ENCODE assay signal across 9 cellular contexts in genomic region chr14:68938515-68939423, GRCh38. TPM values are rescaled to one million over a fixed set of nuclear protein-coding genes. Genes with fewer than 3 reads are reported as not detected.
A peak's percentile ranks its signal among the peaks of the same experiment; 100 is the strongest.
DNase-seq lines count a peak whose midpoint lies in the region; ATAC-seq, FAIRE-seq and TF ChIP-seq lines count a peak whose summit lies in the region.
"Had no signal": no experiment of that assay in that cellular context is flagged by ENCODE, and none has a peak within 500 bp of the region (broad histone marks: within the 10 kb centered on the region; RNA-seq: fewer than 3 reads in every experiment).

No MANE protein-coding gene starts in this region.

- 74 to 83% (median 77%) methylated on average over 6 to 8 of the region's 8 CpGs for WGBS in adrenal gland, 4 donors

- no peaks in the 10 kb centered on the region for H3K27me3 ChIP-seq in adrenal gland

- H3K4me1 Mint-ChIP-seq in HFFc6 (ENCODE audit: low read depth), result peaks cover 99% of the 10 kb centered on the region
- H3K4me1 Mint-ChIP-seq in activated CD4-positive, alpha-beta memory T cell treated with anti-CD3 and anti-CD28 coated beads for 36 hours (ENCODE audit: low read depth), result peaks cover 23% of the 10 kb centered on the region

- peaks cover 12% of the 10 kb centered on the region for H3K27me3 Mint-ChIP-seq in HFFc6 (ENCODE audit: insufficient read depth)
- no peaks in the 10 kb centered on the region for H3K27me3 Mint-ChIP-seq in activated CD4-positive, alpha-beta memory T cell treated with anti-CD3 and anti-CD28 coated beads for 36 hours

- H3K4me3 Mint-ChIP-seq in HFFc6, result peak overlapping the region; percentile 69
- H3K4me3 Mint-ChIP-seq in activated CD4-positive, alpha-beta memory T cell treated with anti-CD3 and anti-CD28 coated beads for 36 hours, result no peak overlapping the region

- H3K4me3 ChIP-seq in adrenal gland, result no peak overlapping the region
- H3K4me3 ChIP-seq in skin epidermis, result no peak overlapping the region

- DNase-seq in HFFc6, result no peak
- no peak for DNase-seq in adrenal gland
- no peak for DNase-seq in activated CD4-positive, alpha-beta memory T cell treated with anti-CD3 and anti-CD28 coated beads for 36 hours
- DNase-seq: midbrain had no signal

- intact Hi-C loops in adrenal gland (cut with DNase I), result no loop called here
- intact Hi-C loops in activated CD4-positive, alpha-beta memory T cell treated with anti-CD3 and anti-CD28 coated beads for 36 hours (cut with micrococcal nuclease), result no loop called here

- peak overlapping the region in 4 of 5 donors; percentile 23 to 81 (median 58) for H3K27ac ChIP-seq in adrenal gland
- peak overlapping the region in 20 of 21 experiments; percentile 40 to 82 (median 70) for H3K27ac ChIP-seq in skin epidermis

- no peak for ATAC-seq in HG02852 (IDR thresholded peaks at IDR 0.05; ENCODE audit: unreplicated experiment)
- no peak for ATAC-seq in HG03095 (IDR thresholded peaks at IDR 0.05; ENCODE audit: unreplicated experiment)
- no peak for ATAC-seq in GM19035 (IDR thresholded peaks at IDR 0.05; ENCODE audit: unreplicated experiment)

- no peaks in the 10 kb centered on the region for H3K36me3 ChIP-seq in adrenal gland (replicated peaks in 1 of 2)

- H3K9me3 ChIP-seq in adrenal gland (replicated peaks in 1 of 3), result no peaks in the 10 kb centered on the region

- no peaks in the 10 kb centered on the region for H3K9me3 Mint-ChIP-seq in HFFc6
- H3K9me3 Mint-ChIP-seq in activated CD4-positive, alpha-beta memory T cell treated with anti-CD3 and anti-CD28 coated beads for 36 hours, result no peaks in the 10 kb centered on the region

- peaks cover 3 to 64% of the 10 kb centered on the region in 2 donors for H3K4me1 ChIP-seq in adrenal gland (replicated peaks in 1 of 2)

- POLR2A ChIA-PET in activated CD4-positive, alpha-beta memory T cell treated with anti-CD3 and anti-CD28 coated beads for 36 hours (lab: Charles Lee), result no interaction called here

- peak; percentile 93 for FAIRE-seq in islet of Langerhans (lab: Jason Lieb, UNC)

- TF ChIP-seq CTCF in HFFc6 (IDR thresholded peaks at IDR 0.05) (no peak), adrenal gland (IDR thresholded peaks at IDR 0.05) (no peak)

- TF ChIP-seq POLR2A in adrenal gland (IDR thresholded peaks at IDR 0.05), result no peak

- H3K27ac Mint-ChIP-seq in HFFc6, result peak overlapping the region; percentile 90
- no peak overlapping the region for H3K27ac Mint-ChIP-seq in activated CD4-positive, alpha-beta memory T cell treated with anti-CD3 and anti-CD28 coated beads for 36 hours

- CTCF ChIA-PET in activated CD4-positive, alpha-beta memory T cell treated with anti-CD3 and anti-CD28 coated beads for 36 hours (lab: Charles Lee), result interaction anchor here (1.1 to 4.2 kb wide), 3 partner anchors 10 to 28 kb away, joined by 3 to 11 read pairs (median 5); no protein-coding TSS in a partner anchor

- peaks cover 36% of the 10 kb centered on the region for H3K36me3 Mint-ChIP-seq in HFFc6 (ENCODE audit: low read depth)
- no peaks in the 10 kb centered on the region for H3K36me3 Mint-ChIP-seq in activated CD4-positive, alpha-beta memory T cell treated with anti-CD3 and anti-CD28 coated beads for 36 hours

RNA-seq across cellular contexts. Expression of gene ACTN1, which starts 40.3 kb away (rescaled TPM):
- 100 to 1,000 TPM; 749 to 847 (median 825) TPM for total RNA-seq in HFFc6 (2021; fragmentation: NEBNext Ultra II Directional; extraction: Animal tissue kit (Norgen Biotek cat#: 25700))
- total RNA-seq in adrenal gland, result 100 to 1,000 TPM in 4 of 8 donors, 10 to 100 TPM in 4; 67.0 to 180 (median 98.9) TPM
- polyA plus RNA-seq in adrenal gland, result 10 to 100 TPM; 50.5 to 61.3 (median 55.7) TPM
- total RNA-seq in activated CD4-positive, alpha-beta memory T cell treated with anti-CD3 and anti-CD28 coated beads for 36 hours, result 10 to 100 TPM; 70.6 to 72.2 TPM

Comparison
In these comparisons a context has a peak if more than half of its experiments do, and no peak if none do; other contexts are left out.
1. RNA of gene ACTN1, which starts 40.3 kb away (total RNA-seq): 749 to 847 TPM in HFFc6; 67.0 to 180 TPM in adrenal gland and 70.6 to 72.2 TPM in activated CD4-positive, alpha-beta memory T cell treated with anti-CD3 and anti-CD28 coated beads for 36 hours; every median in the first group is over 4 times any median in the second.